9 cellular contexts compared by ENCODE assay signal in the genomic region with DNA sequence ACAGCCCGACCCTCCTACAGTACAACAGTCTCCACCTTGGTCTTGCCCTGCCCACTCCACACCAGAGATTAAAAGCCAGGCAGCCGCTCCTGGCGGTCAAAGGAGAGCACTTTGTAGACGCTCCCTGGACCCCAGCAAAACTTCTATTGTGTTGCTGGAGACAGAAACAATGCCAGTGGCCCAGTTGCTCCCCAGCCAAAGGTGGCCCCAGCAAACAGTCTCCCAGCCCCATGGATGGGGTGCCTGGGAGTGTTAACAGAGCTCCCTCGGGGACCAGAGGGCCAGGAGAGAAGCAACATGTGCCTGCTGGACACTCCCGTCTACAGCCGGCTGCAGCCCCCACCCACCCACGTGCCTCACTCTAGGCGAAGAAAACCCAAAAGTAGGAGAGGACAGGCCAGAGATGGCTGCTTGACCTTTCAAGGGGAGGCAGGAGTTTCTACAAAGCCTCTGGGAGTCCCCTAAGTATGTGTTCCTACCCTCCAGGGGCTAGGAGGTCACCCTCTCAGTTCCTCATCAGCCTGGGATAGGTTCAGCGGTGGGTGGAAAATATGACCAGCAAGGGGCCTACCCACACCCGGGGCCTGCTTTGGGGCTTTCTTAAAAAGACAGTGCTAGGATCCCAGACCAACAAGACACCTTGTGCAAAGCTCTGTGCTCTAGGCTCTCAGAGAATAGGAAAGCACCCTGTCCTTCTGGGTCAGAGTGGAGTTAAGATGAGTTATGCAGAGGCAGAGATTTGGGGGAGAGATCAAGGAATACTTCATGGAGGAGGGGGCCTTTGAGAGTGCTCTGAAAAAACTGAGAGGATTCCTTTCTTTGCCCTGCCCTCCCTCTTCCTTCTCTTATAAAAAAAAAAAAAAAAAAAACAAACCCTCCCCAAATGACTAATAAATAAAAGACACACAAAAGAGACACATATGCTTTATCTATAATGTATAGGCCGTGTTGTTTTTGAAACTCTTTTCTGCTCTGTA. TPM values are rescaled to one million over a fixed set of nuclear protein-coding genes. Genes with fewer than 3 reads are reported as not detected.
DNase-seq lines count a peak whose midpoint lies in the region; ATAC-seq, FAIRE-seq and TF ChIP-seq lines count a peak whose summit lies in the region.
"Had no signal": no experiment of that assay in that cellular context is flagged by ENCODE, and none has a peak within 500 bp of the region (broad histone marks: within the 10 kb centered on the region; RNA-seq: fewer than 3 reads in every experiment).

No MANE protein-coding gene starts in this region.

- H3K27me3 ChIP-seq in BLaER1 treated with 17β-estradiol and CSF1 and Interleukin-3, amounts not matched to agents 10 nM and 100 nM, result no peaks in the 10 kb centered on the region
- H3K27me3 ChIP-seq in RWPE2 (ENCODE audit: insufficient read depth, poor library complexity, severe bottlenecking), result no peaks in the 10 kb centered on the region

- peaks cover 7% of the 10 kb centered on the region for H3K4me1 Mint-ChIP-seq in endothelial cell (ENCODE audit: unreplicated experiment)
- H3K4me1 Mint-ChIP-seq in stimulated activated naive CD8-positive, alpha-beta T cell treated with anti-CD3 and anti-CD28 coated beads, Interleukin-15, amount 100 ng/mL, for 72 hours, result peaks cover 53% of the 10 kb centered on the region

- no peak for FAIRE-seq in kidney (lab: Jason Lieb, UNC)
- FAIRE-seq: colon had no signal

- TF ChIP-seq CTCF in RWPE2 (IDR thresholded peaks at IDR 0.05; ENCODE audit: poor library complexity, severe bottlenecking) (no peak), endothelial cell (IDR thresholded peaks at IDR 0.05; ENCODE audit: unreplicated experiment) (no peak), kidney (IDR thresholded peaks at IDR 0.05; ENCODE audit: borderline replicate concordance, extremely low read depth, insufficient read depth) (no peak)

- H3K9ac ChIP-seq in BLaER1 treated with 17β-estradiol and CSF1 and Interleukin-3, amounts not matched to agents 10 nM and 100 nM, result peak overlapping the region in 6 of 11 experiments; percentile 7 to 50 (median 22); a peak in 7 of 22 replicates
- H3K9ac ChIP-seq in kidney (ENCODE audit: low read length in 2 of 2), result no peak overlapping the region

- no peaks in the 10 kb centered on the region for H3K36me3 ChIP-seq in BLaER1 treated with 17β-estradiol and CSF1 and Interleukin-3, amounts not matched to agents 10 nM and 100 nM
- no peaks in the 10 kb centered on the region for H3K36me3 ChIP-seq in RWPE2 (ENCODE audit: low read depth)
- H3K36me3 ChIP-seq in kidney (ENCODE audit: control insufficient read depth in 1 of 2, insufficient read depth in 2 of 2, low read length in 2 of 2), result no peaks in the 10 kb centered on the region

- intact Hi-C loops in kidney (cut with DNase I), result no loop called here

- peaks cover 12 to 60% (median 16%) of the 10 kb centered on the region in 10 experiments for H3K4me1 ChIP-seq in BLaER1 treated with 17β-estradiol and CSF1 and Interleukin-3, amounts not matched to agents 10 nM and 100 nM
- peaks cover 19% of the 10 kb centered on the region for H3K4me1 ChIP-seq in RWPE2 (ENCODE audit: insufficient read depth, poor library complexity, severe bottlenecking)
- no peaks in the 10 kb centered on the region for H3K4me1 ChIP-seq in kidney (ENCODE audit: control insufficient read depth in 1 of 2, insufficient read depth in 1 of 2, low read depth in 1 of 2, low read length in 2 of 2)

- no peaks in the 10 kb centered on the region for H3K36me3 Mint-ChIP-seq in endothelial cell (ENCODE audit: low read depth, unreplicated experiment)

- DNase-seq in RWPE2 (ENCODE audit: low spot score), result no peak
- peak; percentile 40 for DNase-seq in endothelial cell (ENCODE audit: low spot score)
- DNase-seq in stimulated activated naive CD8-positive, alpha-beta T cell treated with anti-CD3 and anti-CD28 coated beads, Interleukin-15, amount 100 ng/mL, for 72 hours, result peak; percentile 77 to 86
- DNase-seq in RKO (ENCODE audit: low spot score), result no peak
- DNase-seq in kidney, result no peak

- H3K9me3 ChIP-seq in BLaER1 treated with 17β-estradiol and CSF1 and Interleukin-3, amounts not matched to agents 10 nM and 100 nM (replicated peaks in 1 of 11), result no peaks in the 10 kb centered on the region
- H3K9me3 ChIP-seq in RWPE2 (ENCODE audit: severe bottlenecking) (no peaks in the 10 kb centered on the region), kidney (ENCODE audit: control insufficient read depth in 1 of 2, low read length in 2 of 2) (no peaks in the 10 kb centered on the region)

- peak overlapping the region; percentile 46 to 81 (median 65) for H3K4me2 ChIP-seq in BLaER1 treated with 17β-estradiol and CSF1 and Interleukin-3, amounts not matched to agents 10 nM and 100 nM

- peak overlapping the region in 8 of 11 experiments; percentile 27 to 67 (median 38); a peak in 12 of 22 replicates for H3K27ac ChIP-seq in BLaER1 treated with 17β-estradiol and CSF1 and Interleukin-3, amounts not matched to agents 10 nM and 100 nM
- no peak overlapping the region for H3K27ac ChIP-seq in RWPE2 (ENCODE audit: poor library complexity, severe bottlenecking)
- no peak overlapping the region for H3K27ac ChIP-seq in kidney (ENCODE audit: low read depth in 2 of 2, low read length in 2 of 2)

- H4K20me1 ChIP-seq in BLaER1 treated with 17β-estradiol and CSF1 and Interleukin-3, amounts not matched to agents 10 nM and 100 nM, result no peaks in the 10 kb centered on the region

- H3K4me3 ChIP-seq in BLaER1 treated with 17β-estradiol and CSF1 and Interleukin-3, amounts not matched to agents 10 nM and 100 nM, result no peak overlapping the region
- H3K4me3 ChIP-seq in RWPE2 (ENCODE audit: severe bottlenecking), result no peak overlapping the region
- no peak overlapping the region for H3K4me3 ChIP-seq in kidney (ENCODE audit: low read length in 2 of 2)

- no peaks in the 10 kb centered on the region for H3K27me3 Mint-ChIP-seq in endothelial cell (ENCODE audit: unreplicated experiment)
- H3K27me3 Mint-ChIP-seq in stimulated activated naive CD8-positive, alpha-beta T cell treated with anti-CD3 and anti-CD28 coated beads, Interleukin-15, amount 100 ng/mL, for 72 hours, result no peaks in the 10 kb centered on the region

- no peaks in the 10 kb centered on the region for H3K9me3 Mint-ChIP-seq in endothelial cell (ENCODE audit: unreplicated experiment)
- no peaks in the 10 kb centered on the region for H3K9me3 Mint-ChIP-seq in stimulated activated naive CD8-positive, alpha-beta T cell treated with anti-CD3 and anti-CD28 coated beads, Interleukin-15, amount 100 ng/mL, for 72 hours

- H3K27ac Mint-ChIP-seq in endothelial cell (ENCODE audit: unreplicated experiment), result no peak overlapping the region
- peak overlapping the region; percentile 92 to 95 for H3K27ac Mint-ChIP-seq in stimulated activated naive CD8-positive, alpha-beta T cell treated with anti-CD3 and anti-CD28 coated beads, Interleukin-15, amount 100 ng/mL, for 72 hours

- H3K4me3 Mint-ChIP-seq in endothelial cell (ENCODE audit: unreplicated experiment), result no peak overlapping the region
- peak overlapping the region; percentile 69 to 71 for H3K4me3 Mint-ChIP-seq in stimulated activated naive CD8-positive, alpha-beta T cell treated with anti-CD3 and anti-CD28 coated beads, Interleukin-15, amount 100 ng/mL, for 72 hours

- ATAC-seq in GM19035 (IDR thresholded peaks at IDR 0.05; ENCODE audit: unreplicated experiment), result peak; percentile 96
- peak; percentile 91 for ATAC-seq in HG03045 (IDR thresholded peaks at IDR 0.05; ENCODE audit: unreplicated experiment)
- ATAC-seq in RWPE2 (ENCODE audit: low read depth), result peak; percentile 8; the same call in 2 of the 3 replicates
- peak; percentile 100 for ATAC-seq in stimulated activated naive CD8-positive, alpha-beta T cell treated with anti-CD3 and anti-CD28 coated beads, Interleukin-15, amount 100 ng/mL, for 72 hours

RNA-seq across cellular contexts. Expression of a gene that starts 19.0 kb away (rescaled TPM):
- total RNA-seq in endothelial cell (ENCODE audit: unreplicated experiment) (248 TPM), kidney (38.2 TPM)
- 8.5 TPM for polyA plus RNA-seq in kidney (ENCODE audit: insufficient read depth, low read depth, low replicate concordance)

Comparison
In these comparisons a context has a peak if more than half of its experiments do, and no peak if none do; other contexts are left out.
1. H3K27ac ChIP-seq: peak in BLaER1 treated with 17β-estradiol and CSF1 and Interleukin-3, amounts not matched to agents 10 nM and 100 nM (8 of 11); none in RWPE2 (single experiment) and kidney (0 of 2).
2. H3K9ac ChIP-seq: peak in BLaER1 treated with 17β-estradiol and CSF1 and Interleukin-3, amounts not matched to agents 10 nM and 100 nM (6 of 11); none in kidney (0 of 2).
3. ATAC-seq: peak in every context shown above with its lines; median percentile 100 in stimulated activated naive CD8-positive, alpha-beta T cell treated with anti-CD3 and anti-CD28 coated beads, Interleukin-15, amount 100 ng/mL, for 72 hours; 96 in GM19035; 91 in HG03045; 8 in RWPE2.
4. DNase-seq: peak in endothelial cell (single experiment) and stimulated activated naive CD8-positive, alpha-beta T cell treated with anti-CD3 and anti-CD28 coated beads, Interleukin-15, amount 100 ng/mL, for 72 hours (2 of 2); none in RWPE2 (single experiment), RKO (single experiment) and kidney (single experiment).